8 cellular contexts compared by ENCODE assay signal in genomic region chr6:161393839-161394364, GRCh38.
DNase-seq lines count a peak whose midpoint lies in the region; ATAC-seq, FAIRE-seq and TF ChIP-seq lines count a peak whose summit lies in the region.

No MANE protein-coding gene starts in this region.

- TF ChIP-seq CTCF in fibroblast of pulmonary artery (IDR thresholded peaks at IDR 0.05; ENCODE audit: low read length, missing control alignments): peak; percentile 68

- ATAC-seq in GM21515 (IDR thresholded peaks at IDR 0.05; ENCODE audit: unreplicated experiment): peak; percentile 100

- DNase-seq in EH (ENCODE audit: low read depth): peak; percentile 87
- peak; percentile 74 for DNase-seq in HS-5 (ENCODE audit: low read depth)
- peak; percentile 5 for DNase-seq in NCI-H82 treated with DMSO at 0.1 percent for 48 hours (lab: John Stamatoyannopoulos, UW; ENCODE audit: unreplicated experiment)
- DNase-seq in activated T-cell treated with anti-CD3 and anti-CD28 coated beads for 4 hours: peak; percentile 35
- peak; percentile 92 for DNase-seq in fibroblast of pulmonary artery (ENCODE audit: low read depth)
- peak in 35 of 56 donors; percentile 11 to 86 (median 33) for DNase-seq in nucleus accumbens (lab: John Stamatoyannopoulos, UW)
- DNase-seq in urothelium cell line (ENCODE audit: low spot score): peak; percentile 81

- peak overlapping the region; percentile 2 for H3K4me3 ChIP-seq in fibroblast of pulmonary artery (replicated peaks; ENCODE audit: low read depth, low read length)

- FAIRE-seq in urothelium cell line (lab: Jason Lieb, UNC): no peak

Comparison
In these comparisons a context has a peak if more than half of its experiments do, and no peak if none do; other contexts are left out.
1. Peak in every context shown above with its lines: DNase-seq, ATAC-seq and H3K4me3 ChIP-seq.
2. DNase-seq: peak in every context shown above with its lines; median percentile 92 in fibroblast of pulmonary artery; 87 in EH; 81 in urothelium cell line; 74 in HS-5; 35 in activated T-cell treated with anti-CD3 and anti-CD28 coated beads for 4 hours; 33 in nucleus accumbens; 5 in NCI-H82 treated with DMSO at 0.1 percent for 48 hours.